Comparison of ENCODE assay signal across 18 cellular contexts in genomic region chr17:1099242-1099641, GRCh38.
DNase-seq lines count a peak whose midpoint lies in the region; ATAC-seq and TF ChIP-seq lines count a peak whose summit lies in the region.
"Had no signal": no experiment of that assay in that cellular context is flagged by ENCODE, and none has a peak within 500 bp of the region (broad histone marks: within the 10 kb centered on the region; RNA-seq: fewer than 3 reads in every experiment).

No MANE protein-coding gene starts in this region.

- H3K27ac ChIP-seq in CD4-positive, alpha-beta memory T cell (ENCODE audit: low read depth, low read length) = no peak overlapping the region
- H3K27ac ChIP-seq: GM23248 had no signal

- ATAC-seq in activated T-cell treated with anti-CD3 and anti-CD28 coated beads, Interleukin-2, amount 50 U/mL, for 72 hours (replicated peaks in 1 of 2) = no peak
- ATAC-seq in stimulated activated memory B cell treated with anti-CD40 and anti-IgM and Interleukin-4, amounts not matched to agents 10 μg/mL and 1 μg/mL and 100 μg/mL, for 72 hours = peak; percentile 56
- ATAC-seq in HG03025 (IDR thresholded peaks at IDR 0.05; ENCODE audit: low FRiP score, unreplicated experiment) = no peak
- ATAC-seq: GM12878 had no signal

- CTCF ChIA-PET in CD4-positive, alpha-beta memory T cell (lab: Charles Lee; ENCODE audit: partially characterized antibody) = interaction anchor here (1.3 kb wide), 1 partner anchor 24 kb away, joined by 3 read pairs; no protein-coding TSS in a partner anchor

- TF ChIP-seq CTCF in GM20000 (IDR thresholded peaks at IDR 0.05; ENCODE audit: extremely low read depth, missing control alignments) = no peak

- no peaks in the 10 kb centered on the region for H3K9me3 Mint-ChIP-seq in activated T-cell treated with anti-CD3 and anti-CD28 coated beads, Interleukin-2, amount 50 U/mL, for 24 hours
- no peaks in the 10 kb centered on the region for H3K9me3 Mint-ChIP-seq in activated T-cell treated with anti-CD3 and anti-CD28 coated beads, Interleukin-2, amount 50 U/mL, for 72 hours
- no peaks in the 10 kb centered on the region for H3K9me3 Mint-ChIP-seq in CD4-positive, alpha-beta memory T cell
- H3K9me3 Mint-ChIP-seq in dendritic cell treated with granulocyte-macrophage colony-stimulating factor and Interleukin-4, amounts not matched to agents 40 ng/mL and 50 ng/mL, for 4 days = no peaks in the 10 kb centered on the region
- no peaks in the 10 kb centered on the region for H3K9me3 Mint-ChIP-seq in stimulated activated memory B cell treated with anti-CD40 and anti-IgM and Interleukin-4, amounts not matched to agents 10 μg/mL and 1 μg/mL and 100 μg/mL, for 72 hours
- H3K9me3 Mint-ChIP-seq: CD8-positive, alpha-beta memory T cell had no signal

- no peaks in the 10 kb centered on the region for H3K27me3 ChIP-seq in CD4-positive, alpha-beta memory T cell (ENCODE audit: insufficient read depth, low read length)

- H3K4me3 ChIP-seq in CD4-positive, alpha-beta memory T cell (ENCODE audit: low read length in 2 of 2) = no peak overlapping the region
- H3K4me3 ChIP-seq: GM12878, GM23248 had no signal

- H3K4me1 Mint-ChIP-seq in activated T-cell treated with anti-CD3 and anti-CD28 coated beads, Interleukin-2, amount 50 U/mL, for 24 hours (ENCODE audit: low read depth) = peaks cover 26% of the 10 kb centered on the region
- peaks cover 30% of the 10 kb centered on the region for H3K4me1 Mint-ChIP-seq in activated T-cell treated with anti-CD3 and anti-CD28 coated beads, Interleukin-2, amount 50 U/mL, for 72 hours (ENCODE audit: low read depth)
- peaks cover 20 to 58% (median 33%) of the 10 kb centered on the region in 4 donors for H3K4me1 Mint-ChIP-seq in CD4-positive, alpha-beta memory T cell
- H3K4me1 Mint-ChIP-seq in dendritic cell treated with granulocyte-macrophage colony-stimulating factor and Interleukin-4, amounts not matched to agents 40 ng/mL and 50 ng/mL, for 4 days (ENCODE audit: low read depth) = peaks cover 90% of the 10 kb centered on the region
- H3K4me1 Mint-ChIP-seq in stimulated activated memory B cell treated with anti-CD40 and anti-IgM and Interleukin-4, amounts not matched to agents 10 μg/mL and 1 μg/mL and 100 μg/mL, for 72 hours = peaks cover 20% of the 10 kb centered on the region

- peak overlapping the region; percentile 6 for H3K27ac Mint-ChIP-seq in activated T-cell treated with anti-CD3 and anti-CD28 coated beads, Interleukin-2, amount 50 U/mL, for 24 hours
- no peak overlapping the region for H3K27ac Mint-ChIP-seq in activated T-cell treated with anti-CD3 and anti-CD28 coated beads, Interleukin-2, amount 50 U/mL, for 72 hours
- peak overlapping the region in 4 of 7 donors; percentile 1 to 78 (median 56) for H3K27ac Mint-ChIP-seq in CD4-positive, alpha-beta memory T cell
- peak overlapping the region; percentile 93 for H3K27ac Mint-ChIP-seq in dendritic cell treated with granulocyte-macrophage colony-stimulating factor and Interleukin-4, amounts not matched to agents 40 ng/mL and 50 ng/mL, for 4 days
- no peak overlapping the region for H3K27ac Mint-ChIP-seq in stimulated activated memory B cell treated with anti-CD40 and anti-IgM and Interleukin-4, amounts not matched to agents 10 μg/mL and 1 μg/mL and 100 μg/mL, for 72 hours

- H3K4me1 ChIP-seq in CD4-positive, alpha-beta memory T cell (ENCODE audit: insufficient read depth, low read length) = peaks cover 31% of the 10 kb centered on the region

- no peak overlapping the region for H3K4me3 Mint-ChIP-seq in activated T-cell treated with anti-CD3 and anti-CD28 coated beads, Interleukin-2, amount 50 U/mL, for 24 hours
- peak overlapping the region in 1 of 2 donors; percentile 22 for H3K4me3 Mint-ChIP-seq in activated T-cell treated with anti-CD3 and anti-CD28 coated beads, Interleukin-2, amount 50 U/mL, for 72 hours
- H3K4me3 Mint-ChIP-seq in CD4-positive, alpha-beta memory T cell = peak overlapping the region in 1 of 8 donors; percentile 17
- H3K4me3 Mint-ChIP-seq in dendritic cell treated with granulocyte-macrophage colony-stimulating factor and Interleukin-4, amounts not matched to agents 40 ng/mL and 50 ng/mL, for 4 days = peak overlapping the region; percentile 45
- H3K4me3 Mint-ChIP-seq in stimulated activated memory B cell treated with anti-CD40 and anti-IgM and Interleukin-4, amounts not matched to agents 10 μg/mL and 1 μg/mL and 100 μg/mL, for 72 hours = no peak overlapping the region

- H3K36me3 ChIP-seq in CD4-positive, alpha-beta memory T cell (ENCODE audit: insufficient read depth, low read length) = peaks cover 8% of the 10 kb centered on the region

- H3K36me3 Mint-ChIP-seq in activated T-cell treated with anti-CD3 and anti-CD28 coated beads, Interleukin-2, amount 50 U/mL, for 24 hours (ENCODE audit: low read depth) = peaks cover 58% of the 10 kb centered on the region
- H3K36me3 Mint-ChIP-seq in activated T-cell treated with anti-CD3 and anti-CD28 coated beads, Interleukin-2, amount 50 U/mL, for 72 hours (ENCODE audit: insufficient read depth in 2 of 2) = peaks cover 0 to 7% of the 10 kb centered on the region in 2 donors
- H3K36me3 Mint-ChIP-seq in CD4-positive, alpha-beta memory T cell = peaks cover 27 to 38% of the 10 kb centered on the region in 2 donors
- peaks cover 99% of the 10 kb centered on the region for H3K36me3 Mint-ChIP-seq in dendritic cell treated with granulocyte-macrophage colony-stimulating factor and Interleukin-4, amounts not matched to agents 40 ng/mL and 50 ng/mL, for 4 days (ENCODE audit: low read depth)
- H3K36me3 Mint-ChIP-seq in stimulated activated memory B cell treated with anti-CD40 and anti-IgM and Interleukin-4, amounts not matched to agents 10 μg/mL and 1 μg/mL and 100 μg/mL, for 72 hours = peaks cover 19% of the 10 kb centered on the region

- H3K9me3 ChIP-seq in CD4-positive, alpha-beta memory T cell (ENCODE audit: control insufficient read depth in 1 of 2, low read length in 2 of 2) = no peaks in the 10 kb centered on the region

- H3K27me3 Mint-ChIP-seq in activated T-cell treated with anti-CD3 and anti-CD28 coated beads, Interleukin-2, amount 50 U/mL, for 24 hours = no peaks in the 10 kb centered on the region
- H3K27me3 Mint-ChIP-seq in activated T-cell treated with anti-CD3 and anti-CD28 coated beads, Interleukin-2, amount 50 U/mL, for 72 hours (ENCODE audit: low read depth) = no peaks in the 10 kb centered on the region
- H3K27me3 Mint-ChIP-seq in CD4-positive, alpha-beta memory T cell = no peaks in the 10 kb centered on the region
- no peaks in the 10 kb centered on the region for H3K27me3 Mint-ChIP-seq in dendritic cell treated with granulocyte-macrophage colony-stimulating factor and Interleukin-4, amounts not matched to agents 40 ng/mL and 50 ng/mL, for 4 days
- H3K27me3 Mint-ChIP-seq in stimulated activated memory B cell treated with anti-CD40 and anti-IgM and Interleukin-4, amounts not matched to agents 10 μg/mL and 1 μg/mL and 100 μg/mL, for 72 hours = no peaks in the 10 kb centered on the region
- H3K27me3 Mint-ChIP-seq: CD8-positive, alpha-beta memory T cell had no signal

- intact Hi-C loops in CD4-positive, alpha-beta memory T cell (cut with micrococcal nuclease) = no loop called here
- intact Hi-C loops in dendritic cell treated with granulocyte-macrophage colony-stimulating factor and Interleukin-4, amounts not matched to agents 40 ng/mL and 50 ng/mL, for 4 days (cut with micrococcal nuclease) = no loop called here

- POLR2A ChIA-PET in CD4-positive, alpha-beta memory T cell (lab: Charles Lee; ENCODE audit: partially characterized antibody) = no interaction called here

- DNase-seq in activated T-cell treated with anti-CD3 and anti-CD28 coated beads, Interleukin-2, amount 50 U/mL, for 24 hours = no peak
- no peak for DNase-seq in activated T-cell treated with anti-CD3 and anti-CD28 coated beads, Interleukin-2, amount 50 U/mL, for 72 hours
- peak in 1 of 5 donors; percentile 14 for DNase-seq in CD4-positive, alpha-beta memory T cell
- DNase-seq in GM20000 (ENCODE audit: low spot score) = no peak
- DNase-seq: CD8-positive, alpha-beta memory T cell; DMS53; EL; GM23248; HCEC 1CT; NCI-H1105 treated with DMSO at 0.1 percent for 48 hours; NCI-H1694; NCI-H510A; NCI-H748 treated with DMSO at 0.1 percent for 48 hours; SHP77 treated with DMSO at 0.1 percent for 48 hours had no signal

Comparison
In these comparisons a context has a peak if more than half of its experiments do, and no peak if none do; other contexts are left out.
1. H3K27ac Mint-ChIP-seq: peak in activated T-cell treated with anti-CD3 and anti-CD28 coated beads, Interleukin-2, amount 50 U/mL, for 24 hours (single experiment), CD4-positive, alpha-beta memory T cell (4 of 7) and dendritic cell treated with granulocyte-macrophage colony-stimulating factor and Interleukin-4, amounts not matched to agents 40 ng/mL and 50 ng/mL, for 4 days (single experiment); none in activated T-cell treated with anti-CD3 and anti-CD28 coated beads, Interleukin-2, amount 50 U/mL, for 72 hours (single experiment) and stimulated activated memory B cell treated with anti-CD40 and anti-IgM and Interleukin-4, amounts not matched to agents 10 μg/mL and 1 μg/mL and 100 μg/mL, for 72 hours (single experiment).